Comparison of ENCODE assay signal across 8 cellular contexts in the genomic region with DNA sequence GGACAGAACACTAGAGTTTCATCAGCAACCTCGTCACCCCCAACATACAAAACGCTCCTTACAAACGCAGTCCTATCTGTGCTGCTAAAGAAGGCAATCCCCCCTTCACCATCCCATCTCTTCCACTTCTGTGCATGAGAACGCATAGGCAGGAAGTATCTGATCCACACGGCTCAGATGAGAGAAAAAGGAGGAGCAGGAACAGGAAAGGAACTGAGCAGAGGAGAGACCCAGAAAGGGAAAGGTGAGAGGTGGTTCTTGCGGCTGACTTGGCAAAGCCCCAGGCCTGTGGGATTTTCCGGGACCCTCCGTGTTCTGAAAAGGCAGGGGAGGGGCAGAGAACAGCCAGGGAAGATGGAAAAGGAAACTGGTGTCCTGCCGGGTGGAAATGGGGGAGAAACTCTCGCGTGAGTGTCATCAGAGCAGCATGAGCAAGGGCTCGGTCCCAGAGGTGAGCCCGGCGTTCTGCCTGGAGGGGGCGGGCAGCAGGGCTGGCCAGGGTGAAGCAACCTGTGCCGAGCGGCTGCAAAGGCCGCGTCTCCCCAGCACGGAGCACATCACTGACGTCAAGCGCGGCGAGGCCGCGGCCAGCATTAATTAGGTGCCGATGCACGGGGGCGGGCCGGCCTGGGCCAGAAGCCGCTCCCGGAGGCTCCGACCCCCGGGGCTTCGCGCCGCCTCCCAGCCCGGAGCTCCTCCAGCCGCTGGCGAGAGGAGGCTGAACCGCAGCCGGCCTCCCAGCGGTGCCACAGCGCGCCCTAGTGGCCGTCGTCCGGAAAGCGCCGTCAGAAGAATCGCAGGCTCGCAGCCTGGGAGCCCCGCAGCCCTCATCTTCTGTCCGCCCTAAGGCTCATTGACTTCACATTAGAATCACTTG. TPM values are rescaled to one million over a fixed set of nuclear protein-coding genes. Genes with fewer than 3 reads are reported as not detected.
DNase-seq lines count a peak whose midpoint lies in the region; FAIRE-seq and TF ChIP-seq lines count a peak whose summit lies in the region.

No MANE protein-coding gene starts in this region.

- peaks cover 17% of the 10 kb centered on the region; the same call in 1 of the 2 replicates for H3K9me3 ChIP-seq in ES-I3 (ENCODE audit: control insufficient read depth, insufficient read depth, low read length)

- no peak for TF ChIP-seq POLR2A in H54 (IDR thresholded peaks at IDR 0.05; ENCODE audit: low read depth, low read length)

- FAIRE-seq in H54 (lab: Jason Lieb, UNC), result no peak
- FAIRE-seq in frontal cortex (lab: Jason Lieb, UNC), result no peak

- peak overlapping the region; percentile 60 for H3K9ac ChIP-seq in ES-I3 (ENCODE audit: low read depth, low read length)

- peak; percentile 99 for TF ChIP-seq CTCF in LNCaP clone FGC (IDR thresholded peaks at IDR 0.05; ENCODE audit: control insufficient read depth, extremely low read depth, insufficient read depth)

- peak; percentile 92 for DNase-seq in H54 (ENCODE audit: insufficient read length, low spot score)
- peak; percentile 25 for DNase-seq in LNCaP clone FGC (ENCODE audit: low read depth)
- peak; percentile 72 to 79 for DNase-seq in SHP77 (lab: John Stamatoyannopoulos, UW)
- peak; percentile 72 for DNase-seq in activated gamma-delta T cell treated with anti-CD3 and anti-CD28 coated beads, Interleukin-2, amount 50 U/mL, for 16 hours (ENCODE audit: low read depth)
- DNase-seq in frontal cortex (ENCODE audit: low spot score in 2 of 2), result peak; percentile 83 to 90
- peak in 52 of 56 donors; percentile 30 to 88 (median 71) for DNase-seq in nucleus accumbens (lab: John Stamatoyannopoulos, UW)
- peak in 47 of 49 donors; percentile 21 to 88 (median 70) for DNase-seq in substantia nigra (lab: John Stamatoyannopoulos, UW)

- no peak overlapping the region for H3K27ac ChIP-seq in substantia nigra (ENCODE audit: low read depth, low read length, poor library complexity, severe bottlenecking)

- peak overlapping the region; percentile 49 for H3K4me3 ChIP-seq in LNCaP clone FGC (ENCODE audit: low read depth, low read length)

- peaks cover 11% of the 10 kb centered on the region for H3K4me1 ChIP-seq in ES-I3 (ENCODE audit: insufficient read depth, low read length)

- no peaks in the 10 kb centered on the region for H3K36me3 ChIP-seq in ES-I3 (ENCODE audit: insufficient read depth, low read length)

RNA-seq across cellular contexts. Expression of a gene that starts 35.8 kb away (rescaled TPM):
- total RNA-seq in frontal cortex, result not detected

RNA-seq across cellular contexts. Expression of a gene that starts 54.2 kb away (rescaled TPM):
- not detected for total RNA-seq in frontal cortex

Comparison
In these comparisons a context has a peak if more than half of its experiments do, and no peak if none do; other contexts are left out.
1. DNase-seq: peak in every context shown above with its lines; median percentile 92 in H54; 86 in frontal cortex; 76 in SHP77; 72 in activated gamma-delta T cell treated with anti-CD3 and anti-CD28 coated beads, Interleukin-2, amount 50 U/mL, for 16 hours; 71 in nucleus accumbens; 70 in substantia nigra; 25 in LNCaP clone FGC.